Comparison of ENCODE assay signal across 26 cellular contexts in the genomic region with DNA sequence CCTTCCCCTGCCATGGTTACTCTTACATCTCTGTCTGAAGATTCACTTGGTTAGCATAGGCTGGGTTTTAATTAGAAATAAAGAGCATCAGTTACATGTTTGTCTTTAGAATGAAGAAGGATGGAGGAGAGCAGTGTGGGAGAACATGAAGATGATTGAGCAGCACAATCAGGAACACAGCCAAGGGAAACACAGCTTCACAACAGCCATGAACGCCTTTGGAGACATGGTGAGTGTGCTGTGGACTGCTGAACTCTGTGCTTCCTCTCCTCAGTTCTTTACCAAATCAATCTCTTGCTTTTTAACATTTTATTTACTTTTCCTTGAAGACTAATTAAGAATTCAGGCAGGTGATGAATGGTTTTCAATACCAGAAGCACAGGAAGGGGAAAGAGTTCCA. TPM values are rescaled to one million over a fixed set of nuclear protein-coding genes. Genes with fewer than 3 reads are reported as not detected.
"Had no signal": no experiment of that assay in that cellular context is flagged by ENCODE, and none has a peak within 500 bp of the region (broad histone marks: within the 10 kb centered on the region; RNA-seq: fewer than 3 reads in every experiment).

No MANE protein-coding gene starts in this region.

- H3K27ac Mint-ChIP-seq: activated CD8-positive, alpha-beta T cell treated with anti-CD3 and anti-CD28 coated beads, Interleukin-2, amount 10 ng/mL, durations not matched to agents 7 days and 5 days; activated naive CD4-positive, alpha-beta T cell treated with anti-CD3 and anti-CD28 coated beads, Interleukin-2, amount 50 U/mL, for 72 hours; activated naive CD8-positive, alpha-beta T cell treated with anti-CD3 and anti-CD28 coated beads, Interleukin-2, amount 50 U/mL, for 24 hours; activated T-cell treated with anti-CD3 and anti-CD28 coated beads, Interleukin-2, amount 50 U/mL, for 24 hours; activated T-helper 1 cell treated with anti-CD3 and anti-CD28 coated beads, Interleukin-12 subunit alpha, Interleukin-12 subunit beta, Interleukin-2, Interleukin-4 antibody, amounts not matched to agents 30 ng/mL and 10 ng/mL and 1 ng/mL, durations not matched to agents 14 hours and 24 hours and 36 hours; T-helper 1 cell treated with Interleukin-12 subunit alpha and Interleukin-12 subunit beta and Interleukin-4 antibody, amounts not matched to agents 30 μg/mL and 1 μg/mL, for 36 hours; WTC11 had no signal

- DNase-seq: activated CD4-positive, alpha-beta T cell treated with anti-CD3 and anti-CD28 coated beads for 48 hours; activated CD4-positive, alpha-beta T cell treated with anti-CD3 and anti-CD28 coated beads, Interleukin-2, amount 50 U/mL, for 4 hours; activated CD4-positive, CD25-positive, alpha-beta regulatory T cell treated with anti-CD3 and anti-CD28 coated beads, Interleukin-2, amount 50 U/mL, for 72 hours; activated CD8-positive, alpha-beta memory T cell treated with anti-CD3 and anti-CD28 coated beads, Interleukin-2, amount 50 U/mL, for 48 hours; activated CD8-positive, alpha-beta T cell treated with anti-CD3 and anti-CD28 coated beads, Interleukin-2, amount 10 ng/mL, durations not matched to agents 7 days and 5 days; activated effector memory CD4-positive, alpha-beta T cell treated with Interleukin-2 at 50 U/mL for 16 hours; activated naive CD4-positive, alpha-beta T cell; activated naive CD8-positive, alpha-beta T cell treated with anti-CD3 and anti-CD28 coated beads, Interleukin-2, amount 50 U/mL, for 24 hours; activated T-cell treated with anti-CD3 and anti-CD28 coated beads, Interleukin-2, amount 50 U/mL, for 24 hours; amniotic stem cell; NCI-H1105 treated with DMSO at 0.1 percent for 48 hours; NCI-H1436 treated with DMSO at 0.1 percent for 48 hours; NCI-H187; NCI-H2081 treated with DMSO at 0.1 percent for 48 hours; NCI-H446; NCI-H524; PC-3; SHP77; T-helper 9 cell had no signal

- ATAC-seq: activated CD8-positive, alpha-beta T cell treated with anti-CD3 and anti-CD28 coated beads, Interleukin-2, amount 10 ng/mL, durations not matched to agents 7 days and 5 days; activated naive CD4-positive, alpha-beta T cell treated with anti-CD3 and anti-CD28 coated beads, Interleukin-2, amount 50 U/mL, for 72 hours; activated naive CD8-positive, alpha-beta T cell treated with anti-CD3 and anti-CD28 coated beads, Interleukin-2, amount 50 U/mL, for 24 hours; K562; PC-3; WTC11 had no signal

- H3K9me3 Mint-ChIP-seq: activated naive CD4-positive, alpha-beta T cell treated with anti-CD3 and anti-CD28 coated beads, Interleukin-2, amount 50 U/mL, for 72 hours; activated naive CD8-positive, alpha-beta T cell treated with anti-CD3 and anti-CD28 coated beads, Interleukin-2, amount 50 U/mL, for 24 hours; activated T-cell treated with anti-CD3 and anti-CD28 coated beads, Interleukin-2, amount 50 U/mL, for 24 hours; activated T-helper 1 cell treated with anti-CD3 and anti-CD28 coated beads, Interleukin-12 subunit alpha, Interleukin-12 subunit beta, Interleukin-2, Interleukin-4 antibody, amounts not matched to agents 30 ng/mL and 10 ng/mL and 1 ng/mL, durations not matched to agents 14 hours and 24 hours and 36 hours; T-helper 1 cell treated with Interleukin-12 subunit alpha and Interleukin-12 subunit beta and Interleukin-4 antibody, amounts not matched to agents 30 μg/mL and 1 μg/mL, for 36 hours had no signal

- H3K36me3 Mint-ChIP-seq: activated naive CD4-positive, alpha-beta T cell treated with anti-CD3 and anti-CD28 coated beads, Interleukin-2, amount 50 U/mL, for 72 hours; WTC11 had no signal

- H3K4me3 Mint-ChIP-seq: activated CD8-positive, alpha-beta T cell treated with anti-CD3 and anti-CD28 coated beads, Interleukin-2, amount 10 ng/mL, durations not matched to agents 7 days and 5 days; activated naive CD8-positive, alpha-beta T cell treated with anti-CD3 and anti-CD28 coated beads, Interleukin-2, amount 50 U/mL, for 24 hours; activated T-cell treated with anti-CD3 and anti-CD28 coated beads, Interleukin-2, amount 50 U/mL, for 24 hours; activated T-helper 1 cell treated with anti-CD3 and anti-CD28 coated beads, Interleukin-12 subunit alpha, Interleukin-12 subunit beta, Interleukin-2, Interleukin-4 antibody, amounts not matched to agents 30 ng/mL and 10 ng/mL and 1 ng/mL, durations not matched to agents 14 hours and 24 hours and 36 hours; T-helper 1 cell treated with Interleukin-12 subunit alpha and Interleukin-12 subunit beta and Interleukin-4 antibody, amounts not matched to agents 30 μg/mL and 1 μg/mL, for 36 hours; WTC11 had no signal

- H3K4me1 Mint-ChIP-seq: activated naive CD8-positive, alpha-beta T cell treated with anti-CD3 and anti-CD28 coated beads, Interleukin-2, amount 50 U/mL, for 24 hours had no signal

RNA-seq across cellular contexts. Expression of gene SPATA31E1, which starts 38.2 kb away (rescaled TPM):
- total RNA-seq: activated CD8-positive, alpha-beta T cell treated with anti-CD3 and anti-CD28 coated beads, Interleukin-2, amount 10 ng/mL, durations not matched to agents 7 days and 5 days; activated naive CD4-positive, alpha-beta T cell treated with anti-CD3 and anti-CD28 coated beads, Interleukin-2, amount 50 U/mL, for 72 hours; activated T-helper 1 cell treated with anti-CD3 and anti-CD28 coated beads, Interleukin-12 subunit alpha, Interleukin-12 subunit beta, Interleukin-2, Interleukin-4 antibody, amounts not matched to agents 30 ng/mL and 10 ng/mL and 1 ng/mL, durations not matched to agents 14 hours and 24 hours and 36 hours; breast epithelium; K562; SK-MEL-5 had no signal
